Comparison of ENCODE assay signal across 9 cellular contexts in the genomic region with DNA sequence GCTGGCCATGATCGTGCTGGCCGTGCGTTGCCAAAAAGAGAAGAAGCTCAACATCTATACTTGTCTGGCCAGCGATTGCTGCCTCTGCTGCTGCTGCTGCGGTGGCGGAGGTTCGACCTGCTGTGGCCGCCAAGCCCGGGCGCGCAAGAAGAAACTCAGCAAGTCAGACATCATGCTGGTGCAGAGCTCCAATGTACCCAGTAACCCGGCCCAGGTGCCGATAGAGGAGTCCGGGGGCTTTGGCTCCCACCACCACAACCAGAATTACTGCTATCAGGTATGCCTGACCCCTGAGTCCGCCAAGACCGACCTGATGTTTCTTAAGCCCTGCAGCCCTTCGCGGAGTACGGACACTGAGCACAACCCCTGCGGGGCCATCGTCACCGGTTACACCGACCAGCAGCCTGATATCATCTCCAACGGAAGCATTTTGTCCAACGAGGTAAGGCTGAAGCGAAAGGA. TPM values are rescaled to one million over a fixed set of nuclear protein-coding genes. Genes with fewer than 3 reads are reported as not detected.
A peak's percentile ranks its signal among the peaks of the same experiment; 100 is the strongest.
DNase-seq lines count a peak whose midpoint lies in the region; ATAC-seq and TF ChIP-seq lines count a peak whose summit lies in the region.
"Had no signal": no experiment of that assay in that cellular context is flagged by ENCODE, and none has a peak within 500 bp of the region (broad histone marks: within the 10 kb centered on the region; RNA-seq: fewer than 3 reads in every experiment).

No MANE protein-coding gene starts in this region.

- H3K27ac Mint-ChIP-seq in mesothelial cell of epicardium, result peak overlapping the region; percentile 49

- H3K36me3 ChIP-seq in heart left ventricle (no peaks in the 10 kb centered on the region), urinary bladder (ENCODE audit: insufficient read depth) (no peaks in the 10 kb centered on the region)

- H3K4me1 ChIP-seq in heart left ventricle (peaks cover 0 to 61% (median 38%) of the 10 kb centered on the region in 12 donors), urinary bladder (ENCODE audit: insufficient read depth) (no peaks in the 10 kb centered on the region)

- H3K27ac ChIP-seq in heart left ventricle (no peak overlapping the region), coronary artery (peak overlapping the region; percentile 70 to 84), urinary bladder (ENCODE audit: low read depth) (no peak overlapping the region)

- H3K36me3 Mint-ChIP-seq in mesothelial cell of epicardium, result no peaks in the 10 kb centered on the region

- H3K27me3 ChIP-seq in heart left ventricle, result peaks cover 29 to 80% (median 69%) of the 10 kb centered on the region in 9 donors

- 0 to 3% (median 1%) methylated on average over 6 to 26 of the region's 26 CpGs for WGBS in heart left ventricle, 4 donors
- under 1% methylated on average over 26 of the region's 26 CpGs for WGBS in urinary bladder

- H3K4me3 Mint-ChIP-seq in mesothelial cell of epicardium, result peak overlapping the region; percentile 84

- H3K27me3 Mint-ChIP-seq in mesothelial cell of epicardium (ENCODE audit: low read depth), result peaks cover 44% of the 10 kb centered on the region

- no peak for TF ChIP-seq CTCF in heart left ventricle (IDR thresholded peaks at IDR 0.05)
- TF ChIP-seq CTCF in coronary artery (IDR thresholded peaks at IDR 0.05), result no peak
- TF ChIP-seq CTCF in mesothelial cell of epicardium (IDR thresholded peaks at IDR 0.05; ENCODE audit: unreplicated experiment), result no peak

- no peak for TF ChIP-seq POLR2A in heart left ventricle (IDR thresholded peaks at IDR 0.05)

- intact Hi-C loops in heart left ventricle (cut with DNase I), result no loop called here
- intact Hi-C loops in left ventricle myocardium superior (cut with micrococcal nuclease), result no loop called here

- no peaks in the 10 kb centered on the region for H3K9me3 ChIP-seq in heart left ventricle

- peak in 1 of 5 donors; percentile 4 for DNase-seq in heart left ventricle
- no peak for DNase-seq in left ventricle myocardium superior
- DNase-seq in coronary artery (ENCODE audit: low spot score), result no peak
- DNase-seq in mesothelial cell of epicardium (ENCODE audit: low spot score in 2 of 2, unreplicated experiment in 2 of 2), result no peak
- no peak for DNase-seq in NCI-H524 treated with DMSO at 0.1 percent for 48 hours (lab: John Stamatoyannopoulos, UW)
- no peak for DNase-seq in stimulated activated CD4-positive, alpha-beta T cell treated with anti-CD3 and anti-CD28 coated beads, Interleukin-12 subunit alpha, Interleukin-12 subunit beta, amount 100 ng/mL, for 4 hours
- DNase-seq: stimulated activated CD4-positive, alpha-beta T cell treated with anti-CD3 and anti-CD28 coated beads, Interleukin-4, amount 100 ng/mL, for 4 hours had no signal

- peaks cover 68% of the 10 kb centered on the region for H3K4me1 Mint-ChIP-seq in mesothelial cell of epicardium

- peak overlapping the region in 10 of 12 donors; percentile 1 to 60 (median 10) for H3K4me3 ChIP-seq in heart left ventricle
- H3K4me3 ChIP-seq in coronary artery, result peak overlapping the region; percentile 78
- H3K4me3 ChIP-seq in urinary bladder (ENCODE audit: low read depth, low read length), result peak overlapping the region; percentile 35

- no peaks in the 10 kb centered on the region for H3K9me3 Mint-ChIP-seq in mesothelial cell of epicardium

- ATAC-seq in heart left ventricle, result no peak
- no peak for ATAC-seq in left ventricle myocardium superior
- ATAC-seq in HG03175 (IDR thresholded peaks at IDR 0.05; ENCODE audit: unreplicated experiment), result no peak

RNA-seq across cellular contexts. Expression of a gene that starts 3.3 kb away (rescaled TPM):
- total RNA-seq in heart left ventricle (under 1 TPM in 7 of 9 donors, not detected in 2; 0.04 to 0.48 (median 0.07) TPM), left ventricle myocardium superior (0.05 TPM), mesothelial cell of epicardium (21.3 to 22.3 TPM (median 21.3 TPM) in 3 replicates), urinary bladder (18.5 TPM)
- polyA plus RNA-seq in heart left ventricle (under 1 TPM; under 0.01 to 0.01 TPM), urinary bladder (4.0 TPM)

Comparison
In these comparisons a context has a peak if more than half of its experiments do, and no peak if none do; other contexts are left out.
1. H3K27ac ChIP-seq: peak in coronary artery (2 of 2); none in heart left ventricle (0 of 12) and urinary bladder (single experiment).
2. H3K4me3 ChIP-seq: peak in every context shown above with its lines; median percentile 78 in coronary artery; 35 in urinary bladder; 10 in heart left ventricle.
3. RNA of a gene that starts 3.3 kb away (total RNA-seq): 21.3 to 22.3 TPM in mesothelial cell of epicardium and 18.5 TPM in urinary bladder (single experiment); 0.04 to 0.48 TPM in heart left ventricle and 0.05 TPM in left ventricle myocardium superior (single experiment); every median in the first group is over 10 times any median in the second.